40 cellular contexts compared by ENCODE assay signal in the genomic region with DNA sequence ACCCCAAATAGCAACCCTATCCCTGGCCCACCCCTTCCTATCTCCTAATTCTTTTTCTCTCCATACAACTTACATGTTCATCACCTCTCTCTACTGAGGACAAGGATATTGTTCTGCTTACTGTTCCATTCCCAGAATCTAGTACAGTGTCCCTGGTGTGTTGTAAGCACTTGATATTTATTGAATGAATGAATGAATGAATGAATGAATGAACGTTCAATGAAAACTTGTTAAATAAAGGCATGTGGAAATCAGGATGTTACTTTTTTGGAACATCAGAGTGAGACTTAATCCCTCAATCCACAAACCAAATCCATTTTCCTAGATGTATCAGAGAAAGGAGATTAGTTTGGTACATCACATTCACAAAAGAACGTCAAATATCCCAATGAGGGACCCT. TPM values are rescaled to one million over a fixed set of nuclear protein-coding genes. Genes with fewer than 3 reads are reported as not detected.
"Had no signal": no experiment of that assay in that cellular context is flagged by ENCODE, and none has a peak within 500 bp of the region (broad histone marks: within the 10 kb centered on the region; RNA-seq: fewer than 3 reads in every experiment).

No MANE protein-coding gene starts in this region.

- H3K9me3 ChIP-seq: ascending aorta, colonic mucosa had no signal

- H3K27me3 Mint-ChIP-seq: brain had no signal

- H3K27me3 ChIP-seq: ascending aorta, cardiac muscle cell, colonic mucosa had no signal

- H3K4me3 ChIP-seq: ascending aorta, cardiac muscle cell, colonic mucosa had no signal

- H3K27ac Mint-ChIP-seq: activated B cell treated with CpG ODN at 0.5 μM for 24 hours; activated CD4-positive, alpha-beta memory T cell treated with anti-CD3 and anti-CD28 coated beads for 36 hours; activated CD4-positive, alpha-beta T cell treated with anti-CD3 and anti-CD28 coated beads, Interleukin-2, amount 10 ng/mL, durations not matched to agents 24 days and 14 days; activated CD8-positive, alpha-beta T cell treated with anti-CD3 and anti-CD28 coated beads for 36 hours; activated naive CD4-positive, alpha-beta T cell treated with anti-CD3 and anti-CD28 coated beads for 36 hours; activated naive CD8-positive, alpha-beta T cell; activated naive CD8-positive, alpha-beta T cell treated with anti-CD3 and anti-CD28 coated beads, Interleukin-2, amount 10 ng/mL, durations not matched to agents 7 days and 5 days; activated naive CD8-positive, alpha-beta T cell treated with anti-CD3 and anti-CD28 coated beads, Interleukin-2, amount 50 U/mL, for 24 hours; activated T-cell treated with anti-CD3 and anti-CD28 coated beads, Interleukin-2, amount 50 U/mL, for 72 hours; activated T-helper 1 cell treated with anti-CD3 and anti-CD28 coated beads, Interleukin-12 subunit alpha, Interleukin-12 subunit beta, Interleukin-2, Interleukin-4 antibody, amounts not matched to agents 30 ng/mL and 10 ng/mL and 1 ng/mL, durations not matched to agents 14 hours and 24 hours and 36 hours; activated T-helper 17 cell treated with anti-CD3 and anti-CD28 coated beads, Interleukin-2, amount 50 U/mL, for 72 hours; T-helper 1 cell treated with Interleukin-12 subunit alpha and Interleukin-12 subunit beta and Interleukin-4 antibody, amounts not matched to agents 30 μg/mL and 1 μg/mL, for 36 hours; T-helper 2 cell treated with Interferon-gamma antibody and Interleukin-4, amounts not matched to agents 5 μg/mL and 100 μg/mL, for 36 hours had no signal

- H3K27ac ChIP-seq: ascending aorta, cardiac muscle cell, colonic mucosa, VCaP had no signal

- H3K4me1 Mint-ChIP-seq: activated B cell treated with CpG ODN at 0.5 μM for 24 hours had no signal

- H3K4me3 Mint-ChIP-seq: activated B cell treated with CpG ODN at 0.5 μM for 24 hours; activated CD4-positive, alpha-beta memory T cell treated with anti-CD3 and anti-CD28 coated beads for 36 hours; activated CD4-positive, alpha-beta T cell treated with anti-CD3 and anti-CD28 coated beads, Interleukin-2, amount 10 ng/mL, durations not matched to agents 24 days and 14 days; activated CD8-positive, alpha-beta T cell treated with anti-CD3 and anti-CD28 coated beads for 36 hours; activated naive CD4-positive, alpha-beta T cell treated with anti-CD3 and anti-CD28 coated beads for 36 hours; activated naive CD8-positive, alpha-beta T cell; activated naive CD8-positive, alpha-beta T cell treated with anti-CD3 and anti-CD28 coated beads, Interleukin-2, amount 10 ng/mL, durations not matched to agents 7 days and 5 days; activated naive CD8-positive, alpha-beta T cell treated with anti-CD3 and anti-CD28 coated beads, Interleukin-2, amount 50 U/mL, for 24 hours; activated T-cell treated with anti-CD3 and anti-CD28 coated beads, Interleukin-2, amount 50 U/mL, for 4 hours; activated T-cell treated with anti-CD3 and anti-CD28 coated beads, Interleukin-2, amount 50 U/mL, for 72 hours; activated T-helper 1 cell treated with anti-CD3 and anti-CD28 coated beads, Interleukin-12 subunit alpha, Interleukin-12 subunit beta, Interleukin-2, Interleukin-4 antibody, amounts not matched to agents 30 ng/mL and 10 ng/mL and 1 ng/mL, durations not matched to agents 14 hours and 24 hours and 36 hours; activated T-helper 17 cell treated with anti-CD3 and anti-CD28 coated beads, Interleukin-2, amount 50 U/mL, for 72 hours; brain; central memory CD8-positive, alpha-beta T cell; T-helper 1 cell treated with Interleukin-12 subunit alpha and Interleukin-12 subunit beta and Interleukin-4 antibody, amounts not matched to agents 30 μg/mL and 1 μg/mL, for 36 hours; T-helper 2 cell treated with Interferon-gamma antibody and Interleukin-4, amounts not matched to agents 5 μg/mL and 100 μg/mL, for 36 hours had no signal

- H3K9me3 Mint-ChIP-seq: activated B cell treated with CpG ODN at 0.5 μM for 24 hours; activated CD4-positive, alpha-beta memory T cell treated with anti-CD3 and anti-CD28 coated beads for 36 hours; activated CD4-positive, alpha-beta T cell treated with anti-CD3 and anti-CD28 coated beads, Interleukin-2, amount 10 ng/mL, durations not matched to agents 24 days and 14 days; activated CD8-positive, alpha-beta T cell treated with anti-CD3 and anti-CD28 coated beads for 36 hours; activated naive CD4-positive, alpha-beta T cell treated with anti-CD3 and anti-CD28 coated beads for 36 hours; activated naive CD8-positive, alpha-beta T cell treated with anti-CD3 and anti-CD28 coated beads, Interleukin-2, amount 10 ng/mL, durations not matched to agents 7 days and 5 days; activated naive CD8-positive, alpha-beta T cell treated with anti-CD3 and anti-CD28 coated beads, Interleukin-2, amount 50 U/mL, for 24 hours; activated T-cell treated with anti-CD3 and anti-CD28 coated beads, Interleukin-2, amount 50 U/mL, for 4 hours; activated T-cell treated with anti-CD3 and anti-CD28 coated beads, Interleukin-2, amount 50 U/mL, for 72 hours; activated T-helper 1 cell treated with anti-CD3 and anti-CD28 coated beads, Interleukin-12 subunit alpha, Interleukin-12 subunit beta, Interleukin-2, Interleukin-4 antibody, amounts not matched to agents 30 ng/mL and 10 ng/mL and 1 ng/mL, durations not matched to agents 14 hours and 24 hours and 36 hours; activated T-helper 17 cell treated with anti-CD3 and anti-CD28 coated beads, Interleukin-2, amount 50 U/mL, for 72 hours; brain; central memory CD8-positive, alpha-beta T cell; T-helper 1 cell treated with Interleukin-12 subunit alpha and Interleukin-12 subunit beta and Interleukin-4 antibody, amounts not matched to agents 30 μg/mL and 1 μg/mL, for 36 hours; T-helper 2 cell treated with Interferon-gamma antibody and Interleukin-4, amounts not matched to agents 5 μg/mL and 100 μg/mL, for 36 hours had no signal

- FAIRE-seq: bronchial epithelial cell, TTC549 had no signal

- H3K4me1 ChIP-seq: colonic mucosa had no signal

- DNase-seq: activated B cell treated with CpG ODN at 0.5 μM for 24 hours; activated CD4-positive, alpha-beta memory T cell treated with anti-CD3 and anti-CD28 coated beads for 36 hours; activated CD4-positive, alpha-beta T cell treated with anti-CD3 and anti-CD28 coated beads for 4 hours; activated CD4-positive, alpha-beta T cell treated with anti-CD3 and anti-CD28 coated beads, Interleukin-2, amount 10 ng/mL, durations not matched to agents 24 days and 14 days; activated CD4-positive, alpha-beta T cell treated with anti-CD3 and anti-CD28 coated beads, Interleukin-2, amount 50 U/mL, for 1 hour; activated CD4-positive, alpha-beta T cell treated with anti-CD3 and anti-CD28 coated beads, Interleukin-2, amount 50 U/mL, for 4 hours; activated CD4-positive, CD25-positive, alpha-beta regulatory T cell treated with anti-CD3 and anti-CD28 coated beads, Interleukin-2, amount 50 U/mL, for 72 hours; activated CD8-positive, alpha-beta memory T cell treated with anti-CD3 and anti-CD28 coated beads, Interleukin-2, amount 50 U/mL, for 4 hours; activated CD8-positive, alpha-beta T cell treated with anti-CD3 and anti-CD28 coated beads for 36 hours; activated effector memory CD4-positive, alpha-beta T cell treated with Interleukin-2 at 50 U/mL for 16 hours; activated gamma-delta T cell; activated naive CD4-positive, alpha-beta T cell treated with anti-CD3 and anti-CD28 coated beads for 36 hours; activated naive CD4-positive, alpha-beta T cell treated with anti-CD3 and anti-CD28 coated beads, Interleukin-2, amount 50 U/mL, for 16 hours; activated naive CD8-positive, alpha-beta T cell treated with anti-CD3 and anti-CD28 coated beads, Interleukin-2, amount 10 ng/mL, durations not matched to agents 7 days and 5 days; activated naive CD8-positive, alpha-beta T cell treated with anti-CD3 and anti-CD28 coated beads, Interleukin-2, amount 50 U/mL, for 24 hours; activated T-cell treated with anti-CD3 and anti-CD28 coated beads for 4 hours; activated T-cell treated with anti-CD3 and anti-CD28 coated beads, Interleukin-2, amount 50 U/mL, for 1 hour; activated T-cell treated with anti-CD3 and anti-CD28 coated beads, Interleukin-2, amount 50 U/mL, for 4 hours; activated T-cell treated with anti-CD3 and anti-CD28 coated beads, Interleukin-2, amount 50 U/mL, for 72 hours; amygdala; anterior cingulate cortex; caudate nucleus; cerebellar nuclear complex; colonic mucosa; T-helper 2 cell; T-helper 9 cell had no signal

- ATAC-seq: activated CD8-positive, alpha-beta T cell treated with anti-CD3 and anti-CD28 coated beads for 36 hours; activated naive CD8-positive, alpha-beta T cell treated with anti-CD3 and anti-CD28 coated beads, Interleukin-2, amount 50 U/mL, for 24 hours; activated T-cell treated with anti-CD3 and anti-CD28 coated beads, Interleukin-2, amount 50 U/mL, for 4 hours; activated T-cell treated with anti-CD3 and anti-CD28 coated beads, Interleukin-2, amount 50 U/mL, for 72 hours; activated T-helper 17 cell treated with anti-CD3 and anti-CD28 coated beads, Interleukin-2, amount 50 U/mL, for 72 hours had no signal

RNA-seq across cellular contexts. Expression of gene JPH2, which starts 6.8 kb away (rescaled TPM):
- total RNA-seq: activated B cell treated with CpG ODN at 0.5 μM for 24 hours; activated CD4-positive, alpha-beta memory T cell treated with anti-CD3 and anti-CD28 coated beads for 36 hours; activated CD8-positive, alpha-beta memory T cell treated with anti-CD3 and anti-CD28 coated beads for 36 hours; activated naive CD4-positive, alpha-beta T cell treated with anti-CD3 and anti-CD28 coated beads for 36 hours; activated T-cell treated with anti-CD3 and anti-CD28 coated beads, Interleukin-2, amount 50 U/mL, for 4 hours; activated T-helper 1 cell treated with anti-CD3 and anti-CD28 coated beads, Interleukin-12 subunit alpha, Interleukin-12 subunit beta, Interleukin-2, Interleukin-4 antibody, amounts not matched to agents 30 ng/mL and 10 ng/mL and 1 ng/mL, durations not matched to agents 14 hours and 24 hours and 36 hours had no signal

RNA-seq across cellular contexts. Expression of gene GDAP1L1, which starts 53.3 kb away (rescaled TPM):
- total RNA-seq: activated B cell treated with CpG ODN at 0.5 μM for 24 hours; activated CD4-positive, alpha-beta memory T cell treated with anti-CD3 and anti-CD28 coated beads for 36 hours; activated CD4-positive, alpha-beta T cell treated with anti-CD3 and anti-CD28 coated beads, Interleukin-2, amount 10 ng/mL, durations not matched to agents 24 days and 14 days; activated CD8-positive, alpha-beta memory T cell treated with anti-CD3 and anti-CD28 coated beads for 36 hours; activated naive CD8-positive, alpha-beta T cell treated with anti-CD3 and anti-CD28 coated beads, Interleukin-2, amount 10 ng/mL, durations not matched to agents 7 days and 5 days; activated T-cell treated with anti-CD3 and anti-CD28 coated beads, Interleukin-2, amount 50 U/mL, for 4 hours; activated T-helper 17 cell treated with anti-CD3 and anti-CD28 coated beads, Interleukin-2, amount 50 U/mL, for 72 hours; ascending aorta; bronchial epithelial cell; chondrocyte; colonic mucosa had no signal
